8 cellular contexts compared by ENCODE assay signal in the genomic region with DNA sequence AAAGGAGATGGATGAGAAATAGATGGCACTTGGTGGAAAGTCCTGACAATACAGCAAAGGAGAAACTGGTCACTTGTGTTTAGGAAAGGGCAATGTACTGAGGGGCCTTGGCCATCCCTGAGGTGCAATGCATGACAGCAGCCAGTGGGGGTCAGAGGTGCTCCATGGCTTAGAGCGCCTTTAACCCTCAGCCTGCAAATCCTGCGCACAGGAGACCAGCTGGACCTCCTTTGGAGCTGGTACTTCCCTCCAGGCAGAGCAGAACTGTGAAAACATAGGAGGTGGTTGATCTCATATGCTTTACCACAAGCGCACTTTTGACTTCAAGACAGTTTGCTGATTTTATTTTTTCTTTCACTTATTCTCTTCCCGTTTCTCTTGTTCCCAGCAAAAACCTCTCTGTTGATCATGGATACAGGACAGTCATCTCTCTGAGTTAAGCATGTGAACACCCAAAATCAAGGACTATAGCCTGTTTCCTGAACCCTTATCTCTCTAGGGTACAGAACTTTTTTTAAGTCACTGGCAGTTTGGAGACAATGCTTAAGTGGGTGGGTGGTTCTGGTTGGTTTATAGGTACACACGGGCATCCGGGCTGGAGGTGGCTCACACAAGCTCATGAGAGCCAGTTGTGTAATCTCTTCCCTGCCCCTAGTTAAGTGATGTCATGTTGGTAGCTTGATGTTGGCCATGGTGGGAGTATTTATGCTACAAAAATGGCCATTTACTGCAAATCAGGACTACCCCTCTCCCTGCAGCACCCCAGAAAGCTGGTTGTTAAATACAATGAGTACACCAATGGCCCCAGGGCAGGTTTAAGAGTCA. TPM values are rescaled to one million over a fixed set of nuclear protein-coding genes. Genes with fewer than 3 reads are reported as not detected.
DNase-seq lines count a peak whose midpoint lies in the region; ATAC-seq, FAIRE-seq and TF ChIP-seq lines count a peak whose summit lies in the region.

No MANE protein-coding gene starts in this region.

- POLR2A ChIA-PET in WTC11 (lab: Charles Lee) = interaction anchor here (1.0 kb wide), 1 partner anchor 568 kb away, joined by 4 read pairs; no protein-coding TSS in a partner anchor

- H3K4me3 ChIP-seq in mammary epithelial cell (replicated peaks in 1 of 3; ENCODE audit: insufficient read depth in 1 of 3, low read depth in 2 of 3, low read length in 3 of 3) (no peak overlapping the region), keratinocyte (ENCODE audit: control insufficient read depth in 2 of 3, extremely low read depth in 1 of 3, insufficient read depth in 2 of 3, low read depth in 1 of 3, low read length in 3 of 3) (no peak overlapping the region)

- peak; percentile 89 for FAIRE-seq in keratinocyte (lab: Jason Lieb, UNC)

- no peaks in the 10 kb centered on the region for H3K36me3 Mint-ChIP-seq in WTC11

- H4K20me1 ChIP-seq in mammary epithelial cell (ENCODE audit: insufficient read depth, low read length) (no peaks in the 10 kb centered on the region), keratinocyte (ENCODE audit: control insufficient read depth, extremely low read depth, insufficient read depth, low read length) (no peaks in the 10 kb centered on the region)

- H3K27me3 ChIP-seq in mammary epithelial cell (ENCODE audit: insufficient read depth, low read length) (no peaks in the 10 kb centered on the region), keratinocyte (ENCODE audit: control insufficient read depth, extremely low read depth, insufficient read depth, low read length) (no peaks in the 10 kb centered on the region)

- H3K9ac ChIP-seq in mammary epithelial cell (ENCODE audit: insufficient read depth, low read length) (no peak overlapping the region), keratinocyte (ENCODE audit: control insufficient read depth, extremely low read depth, insufficient read depth, low read length) (no peak overlapping the region)

- H3K36me3 ChIP-seq in mammary epithelial cell (ENCODE audit: insufficient read depth, low read length) = no peaks in the 10 kb centered on the region
- H3K36me3 ChIP-seq in keratinocyte (ENCODE audit: control insufficient read depth in 2 of 2, extremely low read depth in 1 of 2, insufficient read depth in 2 of 2, low read length in 2 of 2) = no peaks in the 10 kb centered on the region

- H3K9me3 ChIP-seq in mammary epithelial cell (replicated peaks; ENCODE audit: insufficient read depth, low read length) (no peaks in the 10 kb centered on the region), keratinocyte (ENCODE audit: control insufficient read depth, low read depth, low read length) (no peaks in the 10 kb centered on the region)

- no peaks in the 10 kb centered on the region for H3K9me3 Mint-ChIP-seq in WTC11

- dilution Hi-C loops in mammary epithelial cell (cut with HindIII; ENCODE audit: low sequenced_read_pairs) (no loop called here), keratinocyte (cut with MboI; ENCODE audit: extremely low pct_ligation_motif_present, low sequenced_read_pairs) (loop anchor here (10.0 kb wide), 1 partner anchor 574 kb away; no protein-coding TSS in a partner anchor)

- TF ChIP-seq CTCF in WTC11 (IDR thresholded peaks at IDR 0.05) (peak; percentile 94), mammary epithelial cell (conservative IDR thresholded peaks at IDR 0.05 in 1 of 2, IDR thresholded peaks at IDR 0.05 in 1 of 2; ENCODE audit: extremely low read depth in 1 of 2, insufficient read depth in 1 of 2, low read depth in 1 of 2, low read length in 2 of 2) (peak; percentile 99 to 100), keratinocyte (optimal IDR thresholded peaks at IDR 0.05 in 1 of 3, IDR thresholded peaks at IDR 0.05 in 1 of 3, conservative IDR thresholded peaks at IDR 0.05 in 1 of 3; ENCODE audit: extremely low read depth in 1 of 3, insufficient read depth in 2 of 3, low read length in 3 of 3) (peak; percentile 100)

- DNase-seq in ACHN (peak; percentile 79), NCI-H2196 (lab: John Stamatoyannopoulos, UW; ENCODE audit: unreplicated experiment) (peak; percentile 46), WTC11 (ENCODE audit: low spot score) (peak; percentile 84), mammary epithelial cell (peak; percentile 71), keratinocyte (ENCODE audit: low read depth, low spot score) (peak; percentile 25)
- peak; percentile 80 for DNase-seq in stimulated activated CD4-positive, alpha-beta T cell treated with anti-CD3 and anti-CD28 coated beads, Interleukin-1b, Interleukin-23, amount 100 ng/mL, for 48 hours

- H3K4me1 ChIP-seq in mammary epithelial cell (ENCODE audit: insufficient read depth, low read length) (peaks cover 13% of the 10 kb centered on the region), keratinocyte (ENCODE audit: control insufficient read depth, extremely low read depth, insufficient read depth, low read length) (peaks cover 12% of the 10 kb centered on the region)

- BruUV-seq in mammary epithelial cell (replicated peaks; lab: Mats Ljungman, UMichigan) = no TSS peak

- H3K27ac Mint-ChIP-seq in WTC11 = no peak overlapping the region

- no peak overlapping the region for H3K27ac ChIP-seq in mammary epithelial cell (ENCODE audit: insufficient read depth, low read depth, low read length)
- no peak overlapping the region for H3K27ac ChIP-seq in keratinocyte (ENCODE audit: control insufficient read depth, insufficient read depth, low read length)

- 17% methylated on average over 4 of the region's 6 CpGs for WGBS in mammary epithelial cell (ENCODE audit: low coverage, missing lambda C conversion rate)

- no peaks in the 10 kb centered on the region for H3K9me1 ChIP-seq in keratinocyte (ENCODE audit: control insufficient read depth, extremely low read depth, insufficient read depth, low read length)

- H3K27me3 Mint-ChIP-seq in WTC11 (ENCODE audit: low read depth) = no peaks in the 10 kb centered on the region

- in situ Hi-C loops in ACHN (cut with HindIII; ENCODE audit: low pct_ligation_motif_present, low pct_unique_long_range_greater_than_20kb, low sequenced_read_pairs) (no loop called here), mammary epithelial cell (cut with MboI; ENCODE audit: low sequenced_read_pairs in 2 of 2) (loop anchor here (5.0 to 25.0 kb wide), 3 partner anchors 567 to 992 kb away; no protein-coding TSS in a partner anchor)

- ATAC-seq in GM18520 (IDR thresholded peaks at IDR 0.05; ENCODE audit: unreplicated experiment) (peak; percentile 74), HG03045 (IDR thresholded peaks at IDR 0.05; ENCODE audit: unreplicated experiment) (peak; percentile 87), WTC11 (peak; percentile 99)

- intact Hi-C loops in mammary epithelial cell (cut with micrococcal nuclease) = loop anchor here (1.0 to 10.0 kb wide), 15 partner anchors 49 to 1007 kb away; partner anchors contain the start of gene MAP3K1

- H3K4me2 ChIP-seq in mammary epithelial cell (ENCODE audit: insufficient read depth, low read depth, low read length) (no peak overlapping the region), keratinocyte (ENCODE audit: control insufficient read depth, extremely low read depth, insufficient read depth, low read depth, low read length) (peak overlapping the region; percentile 17)

- no peak overlapping the region for H3K4me3 Mint-ChIP-seq in WTC11

- H3K79me2 ChIP-seq in mammary epithelial cell (ENCODE audit: insufficient read depth, low read length) (no peaks in the 10 kb centered on the region), keratinocyte (ENCODE audit: control insufficient read depth, insufficient read depth, low read length) (no peaks in the 10 kb centered on the region)

- H3K4me1 Mint-ChIP-seq in WTC11 = peaks cover 7% of the 10 kb centered on the region

- CTCF ChIA-PET in WTC11 (lab: Charles Lee) (interaction anchor here (0.5 to 5.9 kb wide), 37 partner anchors 9 to 867 kb away, joined by 3 to 94 read pairs (median 4); no protein-coding TSS in a partner anchor), mammary epithelial cell (lab: Charles Lee; ENCODE audit: low non-redundant PET) (interaction anchor here (0.6 to 0.9 kb wide), 6 partner anchors 500 to 1112 kb away, joined by 3 to 12 read pairs (median 4); partner anchors contain the start of gene MAP3K1)

- H2AFZ ChIP-seq in mammary epithelial cell (ENCODE audit: low read depth, low read length) = peak overlapping the region; percentile 58
- no peak overlapping the region for H2AFZ ChIP-seq in keratinocyte (ENCODE audit: control insufficient read depth, low read length)

RNA-seq across cellular contexts. Expression of gene ANKRD55, which starts 37.6 kb away (rescaled TPM):
- total RNA-seq in WTC11 (2021) (not detected in 3 replicates), mammary epithelial cell (not detected)
- polyA plus RNA-seq in mammary epithelial cell (not detected), keratinocyte (not detected in 3 replicates)
- polyA minus RNA-seq in mammary epithelial cell (not detected), keratinocyte (not detected in 3 replicates)
- polyA plus RNA-seq in keratinocyte (2011; ENCODE audit: low read depth) = not detected
- polyA plus RNA-seq in keratinocyte (2011; cell fraction: cytosol; rRNA removed) = not detected in 2 replicates
- not detected in 2 replicates for polyA plus RNA-seq in keratinocyte (2011; cell fraction: nucleus; rRNA removed)
- polyA plus RNA-seq in keratinocyte (2012; ENCODE audit: low replicate concordance) = not detected in 2 replicates
- not detected for polyA minus RNA-seq in keratinocyte (2011; cell fraction: cytosol; rRNA and poly(A)+ RNA removed)
- not detected in 2 replicates for polyA minus RNA-seq in keratinocyte (2011; cell fraction: nucleus; rRNA and poly(A)+ RNA removed)

Comparison
In these comparisons a context has a peak if more than half of its experiments do, and no peak if none do; other contexts are left out.
1. DNase-seq: peak in every context shown above with its lines; median percentile 84 in WTC11; 80 in stimulated activated CD4-positive, alpha-beta T cell treated with anti-CD3 and anti-CD28 coated beads, Interleukin-1b, Interleukin-23, amount 100 ng/mL, for 48 hours; 79 in ACHN; 71 in mammary epithelial cell; 46 in NCI-H2196; 25 in keratinocyte.